Comparison of ENCODE assay signal across 9 cellular contexts in the genomic region with DNA sequence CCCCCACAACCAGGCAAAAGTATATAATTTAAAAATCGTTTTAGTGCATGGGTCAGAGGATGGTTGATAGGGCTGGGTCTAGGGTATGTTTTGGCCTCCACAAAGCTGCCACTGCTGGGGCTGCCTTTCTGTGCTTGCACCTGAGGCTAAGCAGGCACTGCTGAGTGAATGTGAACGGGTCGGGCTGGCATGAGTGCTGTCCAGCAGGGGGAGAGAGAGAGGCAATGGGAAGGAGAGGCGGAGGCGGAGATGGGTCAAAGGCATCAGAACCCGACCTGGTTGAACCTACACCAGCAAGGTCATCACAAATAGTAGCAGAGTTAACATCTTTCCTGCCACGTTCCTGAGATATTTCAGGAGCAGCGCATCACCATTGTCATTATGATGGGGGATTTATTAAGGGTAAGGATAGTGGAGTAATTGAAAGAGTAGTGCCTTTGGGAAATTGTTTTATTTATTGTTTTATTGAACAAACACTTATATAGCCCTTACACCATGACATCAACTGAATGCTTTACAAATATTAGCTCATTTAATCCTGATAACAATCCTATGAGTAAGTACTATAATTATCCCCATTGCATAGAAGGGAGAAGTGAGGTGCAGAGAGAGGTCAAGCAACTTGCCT. TPM values are rescaled to one million over a fixed set of nuclear protein-coding genes. Genes with fewer than 3 reads are reported as not detected.
DNase-seq lines count a peak whose midpoint lies in the region; ATAC-seq and TF ChIP-seq lines count a peak whose summit lies in the region.
"Had no signal": no experiment of that assay in that cellular context is flagged by ENCODE, and none has a peak within 500 bp of the region (broad histone marks: within the 10 kb centered on the region; RNA-seq: fewer than 3 reads in every experiment).

No MANE protein-coding gene starts in this region.

- 17 to 27% methylated on average over 4 to 8 of the region's 8 CpGs for WGBS in endodermal cell (ENCODE audit: insufficient coverage in 1 of 2, insufficient read length in 1 of 2), 2 experiments
- 6 to 15% (median 7%) methylated on average over 8 of the region's 8 CpGs for WGBS in stomach, 5 donors

- no peak overlapping the region for H3K27ac Mint-ChIP-seq in endodermal cell
- no peak overlapping the region for H3K27ac Mint-ChIP-seq in CD4-positive, alpha-beta memory T cell

- H3K9ac ChIP-seq in endodermal cell (ENCODE audit: extremely low read depth, low read length, poor library complexity, severe bottlenecking), result no peak overlapping the region

- H3K27me3 ChIP-seq in endodermal cell (ENCODE audit: control insufficient read depth, insufficient read depth, low read length, poor library complexity, severe bottlenecking) (no peaks in the 10 kb centered on the region), stomach (peaks cover 0 to 57% (median 10%) of the 10 kb centered on the region in 3 donors)
- no peaks in the 10 kb centered on the region for H3K27me3 ChIP-seq in CD4-positive, alpha-beta memory T cell (ENCODE audit: insufficient read depth, low read length)

- POLR2A ChIA-PET in CD4-positive, alpha-beta memory T cell (lab: Charles Lee; ENCODE audit: partially characterized antibody), result no interaction called here

- DNase-seq in DMS114 treated with DMSO at 0.1 percent for 48 hours (lab: John Stamatoyannopoulos, UW; ENCODE audit: unreplicated experiment), result peak; percentile 3
- peak; percentile 45 for DNase-seq in NCI-H510A treated with DMSO at 0.1 percent for 48 hours (lab: John Stamatoyannopoulos, UW)
- DNase-seq in endodermal cell, result peak; percentile 94
- peak; percentile 47 for DNase-seq in stomach
- no peak for DNase-seq in CD4-positive, alpha-beta memory T cell
- DNase-seq in stimulated activated CD4-positive, alpha-beta T cell treated with anti-CD3 and anti-CD28 coated beads, Interleukin-4, amount 100 ng/mL, for 24 hours, result no peak

- TF ChIP-seq EP300 in stomach (IDR thresholded peaks at IDR 0.05), result no peak

- CTCF ChIA-PET in CD4-positive, alpha-beta memory T cell (lab: Charles Lee; ENCODE audit: partially characterized antibody), result no interaction called here

- TF ChIP-seq CTCF in endodermal cell (conservative IDR thresholded peaks at IDR 0.05), result peak; percentile 93
- TF ChIP-seq CTCF in stomach (IDR thresholded peaks at IDR 0.05), result peak in 5 of 7 experiments; percentile 7 to 47 (median 32)

- H3K9me3 ChIP-seq in endodermal cell (ENCODE audit: control insufficient read depth, low read length), result no peaks in the 10 kb centered on the region
- no peaks in the 10 kb centered on the region for H3K9me3 ChIP-seq in stomach
- H3K9me3 ChIP-seq in CD4-positive, alpha-beta memory T cell (ENCODE audit: control insufficient read depth in 1 of 2, low read length in 2 of 2), result no peaks in the 10 kb centered on the region

- TF ChIP-seq POLR2A in stomach (IDR thresholded peaks at IDR 0.05), result no peak

- peaks cover 6% of the 10 kb centered on the region for H3K27me3 Mint-ChIP-seq in endodermal cell (ENCODE audit: insufficient read depth)
- H3K27me3 Mint-ChIP-seq in CD4-positive, alpha-beta memory T cell, result peaks cover 7 to 12% of the 10 kb centered on the region in 2 donors

- H3K4me3 ChIP-seq in endodermal cell (ENCODE audit: low read length), result no peak overlapping the region
- H3K4me3 ChIP-seq in stomach, result no peak overlapping the region
- no peak overlapping the region for H3K4me3 ChIP-seq in CD4-positive, alpha-beta memory T cell (ENCODE audit: low read length in 2 of 2)

- H3K27ac ChIP-seq in endodermal cell (ENCODE audit: low read depth, low read length) (no peak overlapping the region), stomach (no peak overlapping the region)
- H3K27ac ChIP-seq in CD4-positive, alpha-beta memory T cell (ENCODE audit: low read depth, low read length), result no peak overlapping the region
- H3K27ac ChIP-seq: epithelial cell of prostate had no signal

- H3K36me3 ChIP-seq in endodermal cell (ENCODE audit: control insufficient read depth, insufficient read depth, low read length), result no peaks in the 10 kb centered on the region
- no peaks in the 10 kb centered on the region for H3K36me3 ChIP-seq in stomach
- H3K36me3 ChIP-seq in CD4-positive, alpha-beta memory T cell (ENCODE audit: insufficient read depth, low read length), result no peaks in the 10 kb centered on the region

- ATAC-seq in GM19463 (IDR thresholded peaks at IDR 0.05; ENCODE audit: unreplicated experiment) (peak; percentile 48), GM18873 (IDR thresholded peaks at IDR 0.05; ENCODE audit: low FRiP score, unreplicated experiment) (no peak)

- H3K36me3 Mint-ChIP-seq in endodermal cell (ENCODE audit: low read depth), result no peaks in the 10 kb centered on the region
- no peaks in the 10 kb centered on the region for H3K36me3 Mint-ChIP-seq in CD4-positive, alpha-beta memory T cell

- H3K4me1 Mint-ChIP-seq in endodermal cell, result peaks cover 7% of the 10 kb centered on the region
- H3K4me1 Mint-ChIP-seq in CD4-positive, alpha-beta memory T cell, result no peaks in the 10 kb centered on the region

- intact Hi-C loops in stomach (cut with DNase I; ENCODE audit: low total_unique reads), result loop anchor here (10.0 kb wide), 1 partner anchor 400 kb away; no protein-coding TSS in a partner anchor
- intact Hi-C loops in CD4-positive, alpha-beta memory T cell (cut with micrococcal nuclease), result no loop called here

- no peak overlapping the region for H3K4me3 Mint-ChIP-seq in endodermal cell
- no peak overlapping the region for H3K4me3 Mint-ChIP-seq in CD4-positive, alpha-beta memory T cell

- no peaks in the 10 kb centered on the region for H3K4me1 ChIP-seq in endodermal cell (ENCODE audit: control insufficient read depth, insufficient read depth, low read length)
- no peaks in the 10 kb centered on the region for H3K4me1 ChIP-seq in stomach
- no peaks in the 10 kb centered on the region for H3K4me1 ChIP-seq in CD4-positive, alpha-beta memory T cell (ENCODE audit: insufficient read depth, low read length)

- no peaks in the 10 kb centered on the region for H3K9me3 Mint-ChIP-seq in endodermal cell
- H3K9me3 Mint-ChIP-seq in CD4-positive, alpha-beta memory T cell, result peaks cover 0 to 3% (median 0%) of the 10 kb centered on the region in 8 donors

RNA-seq across cellular contexts. Expression of gene NRXN3, which starts 5.8 kb away (rescaled TPM):
- total RNA-seq in endodermal cell, result 10 to 100 TPM; 20.9 to 21.4 TPM
- 5.9 TPM for polyA plus RNA-seq in endodermal cell (2013, experiment 1 of 2)
- 7.1 TPM for polyA plus RNA-seq in endodermal cell (2013, experiment 2 of 2)
- 10 to 100 TPM in 4 of 5 donors, under 1 TPM in 1; 0.29 to 41.1 (median 16.9) TPM for total RNA-seq in stomach
- polyA plus RNA-seq in stomach, result 1 to 10 TPM in 1 of 3 donors, under 1 TPM in 2; 0.31 to 4.7 (median 0.31) TPM
- total RNA-seq in CD4-positive, alpha-beta memory T cell, result not detected
- not detected for polyA plus RNA-seq in CD4-positive, alpha-beta memory T cell

Comparison
In these comparisons a context has a peak if more than half of its experiments do, and no peak if none do; other contexts are left out.
1. DNase-seq: peak in DMS114 treated with DMSO at 0.1 percent for 48 hours (single experiment), NCI-H510A treated with DMSO at 0.1 percent for 48 hours (single experiment), endodermal cell (single experiment) and stomach (single experiment); none in CD4-positive, alpha-beta memory T cell (0 of 5) and stimulated activated CD4-positive, alpha-beta T cell treated with anti-CD3 and anti-CD28 coated beads, Interleukin-4, amount 100 ng/mL, for 24 hours (single experiment).